11 cellular contexts compared by ENCODE assay signal in genomic region chr17:74325376-74325742, GRCh38. TPM values are rescaled to one million over a fixed set of nuclear protein-coding genes. Genes with fewer than 3 reads are reported as not detected.
A peak's percentile ranks its signal among the peaks of the same experiment; 100 is the strongest.
DNase-seq lines count a peak whose midpoint lies in the region; ATAC-seq and TF ChIP-seq lines count a peak whose summit lies in the region.
"Had no signal": no experiment of that assay in that cellular context is flagged by ENCODE, and none has a peak within 500 bp of the region (broad histone marks: within the 10 kb centered on the region; RNA-seq: fewer than 3 reads in every experiment).

No MANE protein-coding gene starts in this region.

- intact Hi-C loops in ascending aorta (cut with DNase I) (no loop called here), right lobe of liver (cut with DNase I) (no loop called here), PC-3 (cut with micrococcal nuclease) (no loop called here)

- in situ Hi-C loops in GM13976 (cut with MboI; ENCODE audit: low sequenced_read_pairs, unreplicated experiment): no loop called here

- BruUV-seq in PC-3 (replicated peaks; lab: Mats Ljungman, UMichigan): no TSS peak

- H3K4me1 ChIP-seq in HUES48 (ENCODE audit: control insufficient read depth, insufficient read depth, low read length) (no peaks in the 10 kb centered on the region; the same call in 1 of the 2 replicates), ascending aorta (peaks cover 0 to 2% of the 10 kb centered on the region in 2 donors), right lobe of liver (peaks cover 0 to 14% (median 0%) of the 10 kb centered on the region in 4 donors), PC-3 (ENCODE audit: insufficient read depth, low read length) (no peaks in the 10 kb centered on the region)

- 18% methylated on average over 7 of the region's 11 CpGs for WGBS in right lobe of liver (ENCODE audit: insufficient coverage, low coverage, low lambda C conversion rate, missing lambda C conversion rate)

- H3K4me3 ChIP-seq in HUES48 (ENCODE audit: low read depth, low read length): peak overlapping the region; percentile 52
- peak overlapping the region; percentile 49 to 55 for H3K4me3 ChIP-seq in ascending aorta
- no peak overlapping the region for H3K4me3 ChIP-seq in right lobe of liver
- H3K4me3 ChIP-seq in PC-3 (ENCODE audit: low read length): no peak overlapping the region

- no peaks in the 10 kb centered on the region for H3F3A ChIP-seq in PC-3 (ENCODE audit: low read length, unreplicated experiment)

- H3K27ac ChIP-seq in HUES48 (ENCODE audit: low read depth, low read length) (no peak overlapping the region), ascending aorta (no peak overlapping the region), right lobe of liver (peak overlapping the region in 1 of 3 donors; percentile 24), PC-3 (ENCODE audit: low read length) (no peak overlapping the region)

- H3K9ac ChIP-seq in HUES48 (ENCODE audit: low read depth, low read length) (no peak overlapping the region), PC-3 (ENCODE audit: low read length) (no peak overlapping the region)

- CTCF ChIA-PET in PC-3 (lab: Charles Lee): no interaction called here

- H3K9me3 Mint-ChIP-seq in stimulated activated effector memory CD8-positive, alpha-beta T cell treated with anti-CD3 and anti-CD28 coated beads, Interleukin-12 subunit alpha, Interleukin-12 subunit beta, amount 100 ng/mL, for 72 hours: no peaks in the 10 kb centered on the region
- H3K9me3 Mint-ChIP-seq: stimulated activated naive CD8-positive, alpha-beta T cell treated with anti-CD3 and anti-CD28 coated beads, Interleukin-15, Interleukin-2, amounts not matched to agents 100 ng/mL and 50 ng/mL, for 24 hours had no signal

- POLR2A ChIA-PET in PC-3 (lab: Charles Lee; ENCODE audit: unreplicated experiment): no interaction called here

- no peaks in the 10 kb centered on the region for H3K9me2 ChIP-seq in PC-3 (replicated peaks; ENCODE audit: low read length)

- no peak overlapping the region for H2AFZ ChIP-seq in PC-3 (ENCODE audit: low read length)

- H3K36me3 ChIP-seq in HUES48 (ENCODE audit: control insufficient read depth, insufficient read depth, low read length): no peaks in the 10 kb centered on the region
- no peaks in the 10 kb centered on the region for H3K36me3 ChIP-seq in ascending aorta
- H3K36me3 ChIP-seq in right lobe of liver: no peaks in the 10 kb centered on the region
- no peaks in the 10 kb centered on the region for H3K36me3 ChIP-seq in PC-3 (ENCODE audit: low read depth, low read length)

- H3K27me3 ChIP-seq in HUES48 (ENCODE audit: control insufficient read depth, insufficient read depth, low read length) (peaks cover 38% of the 10 kb centered on the region), ascending aorta (peaks cover 4% of the 10 kb centered on the region), right lobe of liver (no peaks in the 10 kb centered on the region), PC-3 (ENCODE audit: low read length) (peaks cover 56% of the 10 kb centered on the region)

- H3K79me2 ChIP-seq in PC-3 (ENCODE audit: low read length): no peaks in the 10 kb centered on the region

- H3K9me3 ChIP-seq in HUES48 (ENCODE audit: control insufficient read depth, insufficient read depth, low read length) (no peaks in the 10 kb centered on the region), ascending aorta (no peaks in the 10 kb centered on the region), right lobe of liver (no peaks in the 10 kb centered on the region), PC-3 (ENCODE audit: low read length) (no peaks in the 10 kb centered on the region)

- H3K4me2 ChIP-seq in PC-3 (ENCODE audit: low read length): no peak overlapping the region

- ATAC-seq in right lobe of liver (peak; percentile 19 to 44 (median 36)), GM21367 (IDR thresholded peaks at IDR 0.05; ENCODE audit: unreplicated experiment) (no peak), PC-3 (no peak)
- ATAC-seq in stimulated activated effector memory CD8-positive, alpha-beta T cell treated with anti-CD3 and anti-CD28 coated beads, Interleukin-12 subunit alpha, Interleukin-12 subunit beta, amount 100 ng/mL, for 72 hours: peak; percentile 44

- no peak for TF ChIP-seq POLR2A in right lobe of liver (IDR thresholded peaks at IDR 0.05)

- peaks cover 32% of the 10 kb centered on the region for H3K4me1 Mint-ChIP-seq in stimulated activated effector memory CD8-positive, alpha-beta T cell treated with anti-CD3 and anti-CD28 coated beads, Interleukin-12 subunit alpha, Interleukin-12 subunit beta, amount 100 ng/mL, for 72 hours

- no peak overlapping the region for H3K27ac Mint-ChIP-seq in stimulated activated effector memory CD8-positive, alpha-beta T cell treated with anti-CD3 and anti-CD28 coated beads, Interleukin-12 subunit alpha, Interleukin-12 subunit beta, amount 100 ng/mL, for 72 hours
- H3K27ac Mint-ChIP-seq: stimulated activated naive CD8-positive, alpha-beta T cell treated with anti-CD3 and anti-CD28 coated beads, Interleukin-15, Interleukin-2, amounts not matched to agents 100 ng/mL and 50 ng/mL, for 24 hours had no signal

- no peaks in the 10 kb centered on the region for H3K36me3 Mint-ChIP-seq in stimulated activated effector memory CD8-positive, alpha-beta T cell treated with anti-CD3 and anti-CD28 coated beads, Interleukin-12 subunit alpha, Interleukin-12 subunit beta, amount 100 ng/mL, for 72 hours

- H4K20me1 ChIP-seq in PC-3 (ENCODE audit: low read length): no peaks in the 10 kb centered on the region

- DNase-seq in ascending aorta (ENCODE audit: low spot score in 2 of 2) (no peak), right lobe of liver (no peak), PC-3 (no peak), GM13976 (ENCODE audit: low spot score) (no peak)
- no peak for DNase-seq in stimulated activated effector memory CD8-positive, alpha-beta T cell treated with anti-CD3 and anti-CD28 coated beads, Interleukin-12 subunit alpha, Interleukin-12 subunit beta, amount 100 ng/mL, for 72 hours (ENCODE audit: low spot score in 2 of 2)
- DNase-seq: KBM-7, NCI-H226 had no signal

- peak overlapping the region; percentile 57 for H3K4me3 Mint-ChIP-seq in stimulated activated effector memory CD8-positive, alpha-beta T cell treated with anti-CD3 and anti-CD28 coated beads, Interleukin-12 subunit alpha, Interleukin-12 subunit beta, amount 100 ng/mL, for 72 hours
- H3K4me3 Mint-ChIP-seq: stimulated activated naive CD8-positive, alpha-beta T cell treated with anti-CD3 and anti-CD28 coated beads, Interleukin-15, Interleukin-2, amounts not matched to agents 100 ng/mL and 50 ng/mL, for 24 hours had no signal

- TF ChIP-seq CTCF in ascending aorta (IDR thresholded peaks at IDR 0.05) (no peak), right lobe of liver (IDR thresholded peaks at IDR 0.05) (no peak), PC-3 (conservative IDR thresholded peaks at IDR 0.05; ENCODE audit: low read depth, low read length) (no peak), GM13976 (IDR thresholded peaks at IDR 0.05; ENCODE audit: borderline replicate concordance, control extremely low read depth, extremely low read depth, insufficient read depth, missing control alignments) (no peak)

RNA-seq across cellular contexts. Expression of gene KIF19, which starts 0.7 kb away (rescaled TPM):
- 11.7 TPM for total RNA-seq in ascending aorta
- total RNA-seq in right lobe of liver: 1 to 10 TPM in 1 of 6 experiments, under 1 TPM in 5; 0.31 to 1.1 (median 0.64) TPM
- not detected in 2 replicates for total RNA-seq in PC-3 (2014; rRNA removed)
- total RNA-seq: kidney epithelial cell had no signal

RNA-seq across cellular contexts. Expression of gene BTBD17, which starts 36.3 kb away (rescaled TPM):
- not detected for total RNA-seq in ascending aorta
- total RNA-seq in right lobe of liver: not detected
- total RNA-seq in PC-3 (2014; rRNA removed): not detected in 2 replicates
- total RNA-seq: kidney epithelial cell had no signal

RNA-seq across cellular contexts. Expression of gene GPR142, which starts 41.9 kb away (rescaled TPM):
- total RNA-seq in ascending aorta (not detected), right lobe of liver (under 1 TPM in 1 of 6 experiments, not detected in 5; 0.24 TPM), PC-3 (2014; rRNA removed) (not detected in 2 replicates)
- total RNA-seq: kidney epithelial cell had no signal

RNA-seq across cellular contexts. Expression of gene DNAI2, which starts 51.3 kb away (rescaled TPM):
- total RNA-seq in ascending aorta (not detected), right lobe of liver (not detected), PC-3 (2014; rRNA removed) (not detected in 2 replicates)
- total RNA-seq: kidney epithelial cell had no signal

Comparison
In these comparisons a context has a peak if more than half of its experiments do, and no peak if none do; other contexts are left out.
1. H3K4me3 ChIP-seq: peak in HUES48 (single experiment) and ascending aorta (2 of 2); none in right lobe of liver (0 of 3) and PC-3 (single experiment).
2. ATAC-seq: peak in right lobe of liver (4 of 4) and stimulated activated effector memory CD8-positive, alpha-beta T cell treated with anti-CD3 and anti-CD28 coated beads, Interleukin-12 subunit alpha, Interleukin-12 subunit beta, amount 100 ng/mL, for 72 hours (single experiment); none in GM21367 (single experiment) and PC-3 (single experiment).